Comparison of ENCODE assay signal across 21 cellular contexts in genomic region chr14:102882233-102882906, GRCh38. TPM values are rescaled to one million over a fixed set of nuclear protein-coding genes. Genes with fewer than 3 reads are reported as not detected.
A peak's percentile ranks its signal among the peaks of the same experiment; 100 is the strongest.
DNase-seq lines count a peak whose midpoint lies in the region; ATAC-seq and TF ChIP-seq lines count a peak whose summit lies in the region.
"Had no signal": no experiment of that assay in that cellular context is flagged by ENCODE, and none has a peak within 500 bp of the region (broad histone marks: within the 10 kb centered on the region; RNA-seq: fewer than 3 reads in every experiment).

No MANE protein-coding gene starts in this region.

- no peak for TF ChIP-seq POLR2A in testis (IDR thresholded peaks at IDR 0.05)

- H3K9me3 Mint-ChIP-seq in CD4-positive, CD25-positive, alpha-beta regulatory T cell: no peaks in the 10 kb centered on the region
- H3K9me3 Mint-ChIP-seq: natural killer cell, type B pancreatic cell had no signal

- 64 to 88% methylated on average over 5 of the region's 5 CpGs for WGBS in testis, 2 donors

- TF ChIP-seq CTCF in osteoblast (IDR thresholded peaks at IDR 0.05; ENCODE audit: extremely low read depth, low read depth, low read length) (no peak), testis (IDR thresholded peaks at IDR 0.05) (no peak)

- H3K27ac Mint-ChIP-seq in CD4-positive, CD25-positive, alpha-beta regulatory T cell: peak overlapping the region in 2 of 3 donors; percentile 58 to 60
- peak overlapping the region; percentile 88 for H3K27ac Mint-ChIP-seq in T-helper 17 cell
- H3K27ac Mint-ChIP-seq: natural killer cell had no signal

- peaks cover 69% of the 10 kb centered on the region for H3K36me3 ChIP-seq in CD4-positive, CD25-positive, alpha-beta regulatory T cell (ENCODE audit: control insufficient read depth, insufficient read depth, low read length)
- peaks cover 17% of the 10 kb centered on the region for H3K36me3 ChIP-seq in osteoblast (ENCODE audit: insufficient read depth, low read length)
- H3K36me3 ChIP-seq in testis (ENCODE audit: low read depth, missing control alignments): no peaks in the 10 kb centered on the region

- H4K20me1 ChIP-seq in osteoblast (ENCODE audit: insufficient read depth, low read length): peaks cover 4% of the 10 kb centered on the region

- no peak overlapping the region for H3K4me2 ChIP-seq in osteoblast (ENCODE audit: insufficient read depth, low read length)

- peak; percentile 4 for DNase-seq in NCI-H345 (lab: John Stamatoyannopoulos, UW)
- no peak for DNase-seq in NCI-H345 treated with DMSO at 0.1 percent for 48 hours (lab: John Stamatoyannopoulos, UW; ENCODE audit: unreplicated experiment)
- DNase-seq in CD4-positive, CD25-positive, alpha-beta regulatory T cell: no peak
- no peak for DNase-seq in T-helper 17 cell
- peak; percentile 10 for DNase-seq in osteoblast (ENCODE audit: insufficient read length, low spot score, missing footprints)
- DNase-seq in testis: no peak
- no peak for DNase-seq in A172 (ENCODE audit: low spot score)
- DNase-seq in stimulated activated CD4-positive, alpha-beta T cell treated with anti-CD3 and anti-CD28 coated beads, Interleukin-15, amount 100 ng/mL, for 24 hours: no peak
- DNase-seq: 8988T; activated CD4-positive, alpha-beta T cell treated with anti-CD3 and anti-CD28 coated beads for 4 hours; cortex of kidney; left cardiac atrium; mesendoderm; natural killer cell; NCI-H1105; NCI-H510A treated with DMSO at 0.1 percent for 48 hours; posterior cingulate gyrus; stimulated activated CD4-positive, alpha-beta T cell treated with anti-CD3 and anti-CD28 coated beads, Interleukin-2, amount 100 ng/mL, for 24 hours; stomach had no signal

- peaks cover 28% of the 10 kb centered on the region for H3K36me3 Mint-ChIP-seq in CD4-positive, CD25-positive, alpha-beta regulatory T cell
- peaks cover 5% of the 10 kb centered on the region for H3K36me3 Mint-ChIP-seq in T-helper 17 cell (ENCODE audit: low read depth)

- no peak overlapping the region for H2AFZ ChIP-seq in osteoblast (ENCODE audit: low read length)

- H3K4me1 ChIP-seq in CD4-positive, CD25-positive, alpha-beta regulatory T cell (ENCODE audit: control insufficient read depth, insufficient read depth, low read length, poor library complexity, severe bottlenecking): no peaks in the 10 kb centered on the region
- H3K4me1 ChIP-seq in osteoblast (ENCODE audit: insufficient read depth, low read length): peaks cover 14% of the 10 kb centered on the region
- H3K4me1 ChIP-seq in testis: no peaks in the 10 kb centered on the region
- H3K4me1 ChIP-seq: stomach had no signal

- no peak overlapping the region for H3K27ac ChIP-seq in CD4-positive, CD25-positive, alpha-beta regulatory T cell (ENCODE audit: insufficient read depth, low read length, poor library complexity, severe bottlenecking)
- H3K27ac ChIP-seq in osteoblast (ENCODE audit: low read depth, low read length): no peak overlapping the region
- H3K27ac ChIP-seq in testis: no peak overlapping the region
- H3K27ac ChIP-seq: stomach had no signal

- no peaks in the 10 kb centered on the region for H3K27me3 ChIP-seq in CD4-positive, CD25-positive, alpha-beta regulatory T cell (ENCODE audit: control insufficient read depth, insufficient read depth, low read length)
- no peaks in the 10 kb centered on the region for H3K27me3 ChIP-seq in osteoblast (ENCODE audit: insufficient read depth, low read length)
- H3K27me3 ChIP-seq in testis: no peaks in the 10 kb centered on the region
- H3K27me3 ChIP-seq: stomach had no signal

- H3K79me2 ChIP-seq in osteoblast (ENCODE audit: insufficient read depth, low read length): no peaks in the 10 kb centered on the region

- no peak overlapping the region for H3K4me3 Mint-ChIP-seq in CD4-positive, CD25-positive, alpha-beta regulatory T cell
- H3K4me3 Mint-ChIP-seq in T-helper 17 cell: no peak overlapping the region
- H3K4me3 Mint-ChIP-seq: natural killer cell, type B pancreatic cell had no signal

- ATAC-seq in CD4-positive, CD25-positive, alpha-beta regulatory T cell (ENCODE audit: low read depth in 2 of 2): no peak
- no peak for ATAC-seq in T-helper 17 cell
- ATAC-seq: left cardiac atrium, natural killer cell, Right ventricle myocardium inferior had no signal

- no peaks in the 10 kb centered on the region for H3K27me3 Mint-ChIP-seq in CD4-positive, CD25-positive, alpha-beta regulatory T cell
- no peaks in the 10 kb centered on the region for H3K27me3 Mint-ChIP-seq in T-helper 17 cell
- H3K27me3 Mint-ChIP-seq: type B pancreatic cell had no signal

- intact Hi-C loops in testis (cut with DNase I; ENCODE audit: low total_unique reads): no loop called here

- no peak overlapping the region for H3K4me3 ChIP-seq in CD4-positive, CD25-positive, alpha-beta regulatory T cell (ENCODE audit: low read depth, low read length)
- H3K4me3 ChIP-seq in osteoblast (ENCODE audit: insufficient read depth, low read length) (no peak overlapping the region), testis (no peak overlapping the region)
- H3K4me3 ChIP-seq: stomach had no signal

- H3K9me3 ChIP-seq in CD4-positive, CD25-positive, alpha-beta regulatory T cell (ENCODE audit: control insufficient read depth in 2 of 2, low read length in 2 of 2): no peaks in the 10 kb centered on the region
- H3K9me3 ChIP-seq in T-helper 17 cell (ENCODE audit: control insufficient read depth, low read length, poor library complexity, severe bottlenecking) (no peaks in the 10 kb centered on the region), osteoblast (ENCODE audit: low read depth, low read length) (no peaks in the 10 kb centered on the region), testis (no peaks in the 10 kb centered on the region)
- H3K9me3 ChIP-seq: stomach had no signal

- peaks cover 0 to 10% (median 6%) of the 10 kb centered on the region in 4 donors for H3K4me1 Mint-ChIP-seq in CD4-positive, CD25-positive, alpha-beta regulatory T cell
- peaks cover 9% of the 10 kb centered on the region for H3K4me1 Mint-ChIP-seq in T-helper 17 cell
- H3K4me1 Mint-ChIP-seq: natural killer cell had no signal

RNA-seq across cellular contexts. Expression of gene AMN, which starts 40.1 kb away (rescaled TPM):
- total RNA-seq in CD4-positive, CD25-positive, alpha-beta regulatory T cell: 0.86 TPM
- polyA plus RNA-seq in CD4-positive, CD25-positive, alpha-beta regulatory T cell: 1 to 10 TPM in 1 of 4 donors, under 1 TPM in 2, not detected in 1; 0.24 to 2.2 (median 0.46) TPM
- total RNA-seq in T-helper 17 cell (1 to 10 TPM in 1 of 2 donors, under 1 TPM in 1; 0.65 to 2.3 TPM), osteoblast (under 0.01 and 0.29 TPM in 2 replicates), testis (1 to 10 TPM; 3.0 to 4.6 TPM)
- polyA plus RNA-seq in testis (ENCODE audit: insufficient read depth, low read depth, low replicate concordance): 3.0 TPM
- total RNA-seq in A172 (2014; rRNA removed; shearing (Covaris generic)): 0.03 TPM in 1 of 2 replicates, not detected in the other

Comparison
In these comparisons a context has a peak if more than half of its experiments do, and no peak if none do; other contexts are left out.
1. DNase-seq: peak in NCI-H345 (single experiment) and osteoblast (single experiment); none in NCI-H345 treated with DMSO at 0.1 percent for 48 hours (single experiment), CD4-positive, CD25-positive, alpha-beta regulatory T cell (0 of 3), T-helper 17 cell (0 of 3), testis (single experiment), A172 (single experiment) and stimulated activated CD4-positive, alpha-beta T cell treated with anti-CD3 and anti-CD28 coated beads, Interleukin-15, amount 100 ng/mL, for 24 hours (single experiment).